Comparison of ENCODE assay signal across 26 cellular contexts in genomic region chr2:55138045-55138444, GRCh38.
DNase-seq lines count a peak whose midpoint lies in the region; ATAC-seq and TF ChIP-seq lines count a peak whose summit lies in the region.
"Had no signal": no experiment of that assay in that cellular context is flagged by ENCODE, and none has a peak within 500 bp of the region (broad histone marks: within the 10 kb centered on the region; RNA-seq: fewer than 3 reads in every experiment).

No MANE protein-coding gene starts in this region.

- H3K4me1 Mint-ChIP-seq in CD8-positive, alpha-beta memory T cell, result peaks cover 31 to 48% (median 39%) of the 10 kb centered on the region in 3 donors
- peaks cover 78% of the 10 kb centered on the region for H3K4me1 Mint-ChIP-seq in brain

- CTCF ChIA-PET in CD8-positive, alpha-beta memory T cell (lab: Charles Lee), result interaction anchor here (0.8 kb wide), 1 partner anchor 33 kb away, joined by 3 read pairs; no protein-coding TSS in a partner anchor

- ATAC-seq in HG03571 (IDR thresholded peaks at IDR 0.05; ENCODE audit: unreplicated experiment), result no peak
- ATAC-seq in GM18907 (IDR thresholded peaks at IDR 0.05; ENCODE audit: unreplicated experiment), result no peak
- ATAC-seq: activated CD4-positive, CD25-positive, alpha-beta regulatory T cell treated with anti-CD3 and anti-CD28 coated beads, Interleukin-2, amount 50 U/mL, for 24 hours; activated CD8-positive, alpha-beta T cell treated with anti-CD3 and anti-CD28 coated beads for 36 hours had no signal

- no peak overlapping the region for H3K4me2 ChIP-seq in GM23248 (ENCODE audit: unreplicated experiment)
- H3K4me2 ChIP-seq: PC-9 had no signal

- no peak overlapping the region for H3K4me3 Mint-ChIP-seq in CD8-positive, alpha-beta memory T cell
- H3K4me3 Mint-ChIP-seq in brain, result peak overlapping the region in 4 of 5 experiments; percentile 27 to 67 (median 38)
- H3K4me3 Mint-ChIP-seq: activated CD8-positive, alpha-beta T cell treated with anti-CD3 and anti-CD28 coated beads for 36 hours; nephron had no signal

- no peak overlapping the region for H3K9ac ChIP-seq in GM23248
- H3K9ac ChIP-seq: parathyroid adenoma had no signal

- peaks cover 0 to 2% of the 10 kb centered on the region in 2 donors for H3K27me3 Mint-ChIP-seq in CD8-positive, alpha-beta memory T cell
- H3K27me3 Mint-ChIP-seq in brain, result no peaks in the 10 kb centered on the region
- H3K27me3 Mint-ChIP-seq: activated CD8-positive, alpha-beta T cell treated with anti-CD3 and anti-CD28 coated beads for 36 hours had no signal

- H3K79me2 ChIP-seq in GM23248 (ENCODE audit: insufficient read depth), result no peaks in the 10 kb centered on the region
- H3K79me2 ChIP-seq: parathyroid adenoma had no signal

- WGBS in GM23248 (ENCODE audit: low coverage in 1 of 2, low lambda C conversion rate in 2 of 2, missing lambda C conversion rate in 2 of 2), 2 experiments, result 82 to 86% methylated on average over 5 of the region's 5 CpGs

- no peaks in the 10 kb centered on the region for H3K36me3 ChIP-seq in CD8-positive, alpha-beta memory T cell (ENCODE audit: insufficient read depth, low read length)
- no peaks in the 10 kb centered on the region for H3K36me3 ChIP-seq in GM23248 (ENCODE audit: low read depth)
- H3K36me3 ChIP-seq: breast epithelium, heart left ventricle, left ventricle myocardium inferior, tibial artery had no signal

- in situ Hi-C loops in GM23248 (cut with MboI), result no loop called here

- peak overlapping the region; percentile 41 for H3K27ac ChIP-seq in CD8-positive, alpha-beta memory T cell (ENCODE audit: low read depth, low read length)
- H3K27ac ChIP-seq in layer of hippocampus (ENCODE audit: low read depth, low read length), result peak overlapping the region; percentile 97
- H3K27ac ChIP-seq in substantia nigra (ENCODE audit: low read depth, low read length, poor library complexity, severe bottlenecking), result peak overlapping the region; percentile 99
- H3K27ac ChIP-seq in GM23248, result no peak overlapping the region
- H3K27ac ChIP-seq: left ventricle myocardium inferior, parathyroid adenoma, PC-9, tibial artery had no signal

- no peak overlapping the region for H2AFZ ChIP-seq in GM23248
- H2AFZ ChIP-seq: parathyroid adenoma, PC-9 had no signal

- no peaks in the 10 kb centered on the region for H4K20me1 ChIP-seq in GM23248 (ENCODE audit: insufficient read depth)

- POLR2A ChIA-PET in CD8-positive, alpha-beta memory T cell (lab: Charles Lee), result no interaction called here

- peaks cover 34% of the 10 kb centered on the region for H3K4me1 ChIP-seq in CD8-positive, alpha-beta memory T cell (ENCODE audit: insufficient read depth, low read length)
- H3K4me1 ChIP-seq in GM23248 (ENCODE audit: insufficient read depth), result peaks cover 10% of the 10 kb centered on the region
- H3K4me1 ChIP-seq: parathyroid adenoma had no signal

- H3K36me3 Mint-ChIP-seq in CD8-positive, alpha-beta memory T cell, result no peaks in the 10 kb centered on the region
- H3K36me3 Mint-ChIP-seq in brain, result peaks cover 5% of the 10 kb centered on the region
- H3K36me3 Mint-ChIP-seq: CD14-positive monocyte had no signal

- TF ChIP-seq CTCF in brain (conservative IDR thresholded peaks at IDR 0.05), result no peak

- H3K9me3 ChIP-seq in CD8-positive, alpha-beta memory T cell (ENCODE audit: low read length), result no peaks in the 10 kb centered on the region
- no peaks in the 10 kb centered on the region for H3K9me3 ChIP-seq in GM23248 (ENCODE audit: low read depth)
- H3K9me3 ChIP-seq: breast epithelium, heart left ventricle, left ventricle myocardium inferior, tibial artery had no signal

- DNase-seq in CD8-positive, alpha-beta memory T cell, result no peak
- DNase-seq in substantia nigra (lab: John Stamatoyannopoulos, UW), result no peak
- no peak for DNase-seq in GM23248
- no peak for DNase-seq in COR-L47 (lab: John Stamatoyannopoulos, UW)
- DNase-seq: ACHN; activated CD8-positive, alpha-beta T cell treated with anti-CD3 and anti-CD28 coated beads for 36 hours; activated effector memory CD4-positive, alpha-beta T cell treated with anti-CD3 and anti-CD28 coated beads, Interleukin-2, amount 50 U/mL, for 16 hours; activated T-cell treated with anti-CD3 and anti-CD28 coated beads for 4 hours; heart left ventricle; left ventricle myocardium inferior; NCI-H1092 treated with DMSO at 0.1 percent for 48 hours; NCI-H2029; NCI-H226; NCI-H82; PC-9; SHP77 treated with DMSO at 0.1 percent for 48 hours; tibial artery had no signal

- H3F3A ChIP-seq in GM23248 (ENCODE audit: insufficient read depth), result peaks cover 8% of the 10 kb centered on the region; the same call in 1 of the 2 replicates

- H3K9me2 ChIP-seq in GM23248 (ENCODE audit: insufficient read depth), result no peaks in the 10 kb centered on the region

- H3K27ac Mint-ChIP-seq in CD8-positive, alpha-beta memory T cell, result no peak overlapping the region
- H3K27ac Mint-ChIP-seq in brain, result peak overlapping the region; percentile 58 to 96 (median 93)
- H3K27ac Mint-ChIP-seq: activated CD8-positive, alpha-beta T cell treated with anti-CD3 and anti-CD28 coated beads for 36 hours had no signal

- no peak overlapping the region for H3K4me3 ChIP-seq in CD8-positive, alpha-beta memory T cell (ENCODE audit: low read length)
- H3K4me3 ChIP-seq in GM23248, result no peak overlapping the region
- H3K4me3 ChIP-seq: breast epithelium, heart left ventricle, left ventricle myocardium inferior, PC-9, tibial artery had no signal

- H3K9me3 Mint-ChIP-seq in CD8-positive, alpha-beta memory T cell, result no peaks in the 10 kb centered on the region
- H3K9me3 Mint-ChIP-seq in brain, result peaks cover 0 to 2% (median 0%) of the 10 kb centered on the region in 5 experiments
- H3K9me3 Mint-ChIP-seq: CD14-positive monocyte, nephron had no signal

- no peaks in the 10 kb centered on the region for H3K27me3 ChIP-seq in CD8-positive, alpha-beta memory T cell (ENCODE audit: insufficient read depth, low read length, poor library complexity, severe bottlenecking)
- H3K27me3 ChIP-seq in layer of hippocampus (ENCODE audit: control insufficient read depth, insufficient read depth, low read length), result no peaks in the 10 kb centered on the region
- no peaks in the 10 kb centered on the region for H3K27me3 ChIP-seq in GM23248 (replicated peaks; ENCODE audit: insufficient read depth)
- H3K27me3 ChIP-seq: breast epithelium, heart left ventricle, tibial artery had no signal

Comparison
In these comparisons a context has a peak if more than half of its experiments do, and no peak if none do; other contexts are left out.
1. H3K27ac Mint-ChIP-seq: peak in brain (5 of 5); none in CD8-positive, alpha-beta memory T cell (0 of 8).
2. H3K4me3 Mint-ChIP-seq: peak in brain (4 of 5); none in CD8-positive, alpha-beta memory T cell (0 of 7).